Comparison of ENCODE assay signal across 10 cellular contexts in the genomic region with DNA sequence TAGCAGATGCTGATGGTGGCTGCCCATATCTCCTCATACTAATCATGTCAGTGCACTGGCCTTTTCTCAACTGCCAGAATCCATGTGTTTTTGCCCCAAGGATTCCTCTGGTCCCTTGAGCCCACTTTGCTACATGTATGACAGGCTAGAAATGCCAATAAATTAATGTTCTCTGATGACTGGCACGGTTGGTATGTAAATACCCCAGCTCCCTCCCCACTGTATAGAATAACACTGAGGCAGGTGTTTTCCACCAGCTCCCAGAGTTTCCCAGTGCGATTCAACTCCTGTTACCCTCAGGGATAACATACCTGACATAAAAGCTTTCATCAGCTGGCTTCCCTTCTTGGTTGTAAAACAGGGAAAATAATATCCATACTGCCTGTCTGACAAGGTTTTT. TPM values are rescaled to one million over a fixed set of nuclear protein-coding genes. Genes with fewer than 3 reads are reported as not detected.
"Had no signal": no experiment of that assay in that cellular context is flagged by ENCODE, and none has a peak within 500 bp of the region (broad histone marks: within the 10 kb centered on the region; RNA-seq: fewer than 3 reads in every experiment).

No MANE protein-coding gene starts in this region.

- H3K36me3 ChIP-seq: HAP-1 had no signal

- H3K27ac ChIP-seq: GM23248, HL-60 had no signal

- H3K4me3 ChIP-seq: GM23248, HAP-1 had no signal

- DNase-seq: GM23248, GOT3, H7, KBM-7 had no signal

- H3K4me1 ChIP-seq: HAP-1 had no signal

- ATAC-seq: HCT116, HepG2 had no signal

- H3K9me3 ChIP-seq: HAP-1 had no signal

- H2AFZ ChIP-seq: GM23248 had no signal

- H3K9ac ChIP-seq: GM23248 had no signal

RNA-seq across cellular contexts. Expression of a gene that starts 9.0 kb away (rescaled TPM):
- total RNA-seq: GM23248, H7, HepG2, HT1080 had no signal
- polyA plus RNA-seq: GM23248, HepG2, IgD-negative memory B cell had no signal
